24 cellular contexts compared by ENCODE assay signal in genomic region chr5:172610643-172611042, GRCh38.
"Had no signal": no experiment of that assay in that cellular context is flagged by ENCODE, and none has a peak within 500 bp of the region (broad histone marks: within the 10 kb centered on the region; RNA-seq: fewer than 3 reads in every experiment).

No MANE protein-coding gene starts in this region.

- FAIRE-seq: pancreas had no signal

- DNase-seq: islet precursor cell; mesendoderm; naive B cell; nucleus accumbens; pancreas; posterior cingulate gyrus; psoas muscle; stimulated activated CD4-positive, alpha-beta T cell treated with anti-CD3 and anti-CD28 coated beads, Interleukin-12 subunit alpha, Interleukin-12 subunit beta, amount 100 ng/mL, for 4 hours; stimulated activated CD4-positive, alpha-beta T cell treated with anti-CD3 and anti-CD28 coated beads, Interleukin-15, amount 100 ng/mL, for 24 hours; stimulated activated CD4-positive, alpha-beta T cell treated with anti-CD3 and anti-CD28 coated beads, Interleukin-2, amount 100 ng/mL, for 24 hours; stimulated activated CD4-positive, alpha-beta T cell treated with anti-CD3 and anti-CD28 coated beads, Interleukin-4, amount 100 ng/mL, for 1 hour; stimulated activated naive B cell treated with anti-CD40 and anti-IgM and Interleukin-4, amounts not matched to agents 10 μg/mL and 1 μg/mL and 100 μg/mL, for 72 hours; stimulated activated naive CD8-positive, alpha-beta T cell treated with anti-CD3 and anti-CD28 coated beads, Interleukin-15, Interleukin-2, amounts not matched to agents 100 U/mL and 50 U/mL, for 24 hours; stomach; testis; thyroid gland; transverse colon; upper lobe of left lung had no signal

- ATAC-seq: pancreas; psoas muscle; sciatic nerve; stimulated activated naive B cell treated with anti-CD40 and anti-IgM and Interleukin-4, amounts not matched to agents 10 μg/mL and 1 μg/mL and 100 μg/mL, for 72 hours; stimulated activated naive CD8-positive, alpha-beta T cell treated with anti-CD3 and anti-CD28 coated beads, Interleukin-15, Interleukin-2, amounts not matched to agents 100 U/mL and 50 U/mL, for 24 hours had no signal

- H2AFZ ChIP-seq: hepatocyte had no signal

- H3K9me3 ChIP-seq: pancreas, testis, thyroid gland, vagina had no signal

- H3K4me3 ChIP-seq: heart left ventricle, hepatocyte, lung, pancreas, psoas muscle, skin epidermis, stomach, testis, thyroid gland, transverse colon, upper lobe of left lung, vagina had no signal

- H3K4me1 ChIP-seq: pancreas, testis, thyroid gland, transverse colon, upper lobe of left lung, vagina had no signal

- H3K4me2 ChIP-seq: hepatocyte had no signal

- H3K27ac ChIP-seq: hepatocyte, pancreas, psoas muscle, skin epidermis, stomach, testis, thyroid gland, transverse colon, upper lobe of left lung had no signal

- H3K36me3 ChIP-seq: heart left ventricle, pancreas, stomach, thyroid gland, transverse colon, upper lobe of left lung, vagina had no signal

- H3K27me3 ChIP-seq: heart left ventricle, hepatocyte, pancreas, stomach, testis, thyroid gland, transverse colon, upper lobe of left lung, vagina had no signal

- H3K79me2 ChIP-seq: hepatocyte had no signal
